8 cellular contexts compared by ENCODE assay signal in genomic region chr1:65812065-65812464, GRCh38. TPM values are rescaled to one million over a fixed set of nuclear protein-coding genes. Genes with fewer than 3 reads are reported as not detected.
DNase-seq lines count a peak whose midpoint lies in the region; ATAC-seq, FAIRE-seq and TF ChIP-seq lines count a peak whose summit lies in the region.

No MANE protein-coding gene starts in this region.

- H3K9me3 ChIP-seq in A549, result no peaks in the 10 kb centered on the region
- no peaks in the 10 kb centered on the region for H3K9me3 ChIP-seq in ovary

- TF ChIP-seq EP300 in A549 (IDR thresholded peaks at IDR 0.05) (no peak), ovary (IDR thresholded peaks at IDR 0.05) (no peak)

- WGBS in A549 (ENCODE audit: missing lambda C conversion rate), result 7% methylated on average over 1 of the region's 1 CpG
- 0 to 4% (median 3%) methylated on average over 1 of the region's 1 CpG for whole genome bisulfite sequencing in ovary, 3 donors

- no peaks in the 10 kb centered on the region for H3K27me3 ChIP-seq in ovary

- POLR2A ChIA-PET in A549 (lab: Yijun Ruan, JAX), result no interaction called here

- H3K27me3 Mint-ChIP-seq in immature natural killer cell (ENCODE audit: low read depth in 3 of 3), result no peaks in the 10 kb centered on the region

- H3K4me3 ChIP-seq in A549 (no peak overlapping the region), ovary (no peak overlapping the region)

- peaks cover 0 to 7% of the 10 kb centered on the region in 2 donors for H3K4me1 Mint-ChIP-seq in immature natural killer cell

- CTCF ChIA-PET in A549 (lab: Yijun Ruan, JAX), result no interaction called here

- H3K9me3 Mint-ChIP-seq in immature natural killer cell, result peaks cover 0 to 6% (median under 1%) of the 10 kb centered on the region in 6 donors

- H3K27ac Mint-ChIP-seq in immature natural killer cell, result no peak overlapping the region

- no peaks in the 10 kb centered on the region for H3K36me3 ChIP-seq in ovary

- peak overlapping the region; percentile 19; the same call in 2 of the 3 replicates for H3K4me2 ChIP-seq in A549

- H3K4me1 ChIP-seq in A549, result no peaks in the 10 kb centered on the region
- no peaks in the 10 kb centered on the region for H3K4me1 ChIP-seq in ovary (ENCODE audit: insufficient read depth)

- no peak for FAIRE-seq in A549 (lab: Jason Lieb, UNC)

- intact Hi-C loops in ovary (cut with DNase I), result no loop called here

- no peak for TF ChIP-seq RAD21 in A549 (conservative IDR thresholded peaks at IDR 0.05 in 1 of 2, IDR thresholded peaks at IDR 0.05 in 1 of 2)

- H3K27ac ChIP-seq in A549, result peak overlapping the region in 1 of 2 experiments; percentile 40; a peak in 1 of 6 replicates
- H3K27ac ChIP-seq in ovary, result no peak overlapping the region

- peaks cover 0 to 4% (median 0%) of the 10 kb centered on the region in 3 donors for H3K36me3 Mint-ChIP-seq in immature natural killer cell

- TF ChIP-seq POLR2A in A549 (IDR thresholded peaks at IDR 0.05; ENCODE audit: low read length) (no peak), ovary (IDR thresholded peaks at IDR 0.05) (no peak)

- TF ChIP-seq CTCF in A549 (IDR thresholded peaks at IDR 0.05), result no peak
- no peak for TF ChIP-seq CTCF in ovary (IDR thresholded peaks at IDR 0.05)

- H3K4me3 Mint-ChIP-seq in immature natural killer cell, result no peak overlapping the region

- no peak for ATAC-seq in A549
- ATAC-seq in GM18517 (IDR thresholded peaks at IDR 0.05; ENCODE audit: unreplicated experiment), result peak; percentile 100
- ATAC-seq in HG02884 (IDR thresholded peaks at IDR 0.05; ENCODE audit: unreplicated experiment), result peak; percentile 99

- no peak for DNase-seq in A549 (ENCODE audit: low read depth in 1 of 2, low spot score in 1 of 2)
- peak; percentile 34 for DNase-seq in NCI-H510A treated with DMSO at 0.1 percent for 48 hours (lab: John Stamatoyannopoulos, UW)
- peak; percentile 28 for DNase-seq in activated T-helper 9 cell treated with anti-CD3 and anti-CD28 coated beads, Interleukin-2, amount 50 U/mL, for 16 hours (ENCODE audit: low read depth)
- peak in 2 of 3 donors; percentile 1 for DNase-seq in immature natural killer cell
- DNase-seq in stimulated activated CD8-positive, alpha-beta memory T cell treated with anti-CD3 and anti-CD28 coated beads, Interleukin-4, amount 100 ng/mL, for 24 hours (ENCODE audit: low read depth), result peak; percentile 17
- DNase-seq in ovary, result no peak

TF ChIP-seq in A549, 52 proteins besides CTCF, POLR2A, EP300 and RAD21:
- TF ChIP-seq PHF8 (IDR thresholded peaks at IDR 0.05; ENCODE audit: borderline replicate concordance, low read depth) (no peak), RFX5 (IDR thresholded peaks at IDR 0.05) (no peak), SMC3 (IDR thresholded peaks at IDR 0.05) (no peak), ZSCAN20 (CRISPR knock-in tag; IDR thresholded peaks at IDR 0.05) (no peak), TP53 (CRISPR knock-in tag; IDR thresholded peaks at IDR 0.05) (no peak), PBX3 (IDR thresholded peaks at IDR 0.05) (no peak), REST (IDR thresholded peaks at IDR 0.05) (no peak), ESRRA (IDR thresholded peaks at IDR 0.05; ENCODE audit: borderline replicate concordance, low read length) (no peak), NPAS2 (CRISPR knock-in tag; IDR thresholded peaks at IDR 0.05; ENCODE audit: borderline replicate concordance) (no peak), USF2 (IDR thresholded peaks at IDR 0.05) (no peak), MYC (IDR thresholded peaks at IDR 0.05; ENCODE audit: borderline replicate concordance, low read length) (no peak), HOXA7 (CRISPR knock-in tag; IDR thresholded peaks at IDR 0.05) (no peak), MAX (IDR thresholded peaks at IDR 0.05) (no peak), EHF (CRISPR knock-in tag; IDR thresholded peaks at IDR 0.05) (no peak), KDM1A (IDR thresholded peaks at IDR 0.05; ENCODE audit: low read depth) (no peak), ZC3H11A (IDR thresholded peaks at IDR 0.05) (no peak), ZFP36 (IDR thresholded peaks at IDR 0.05; ENCODE audit: borderline replicate concordance, partially characterized antibody) (no peak), SREBF2 (IDR thresholded peaks at IDR 0.05) (no peak), ELK1 (IDR thresholded peaks at IDR 0.05; ENCODE audit: low read depth, low read length) (no peak), RNF2 (IDR thresholded peaks at IDR 0.05; ENCODE audit: borderline replicate concordance, low read depth) (no peak)
TF ChIP-seq in A549: peak in this region for 0.

RNA-seq across cellular contexts. Expression of gene PDE4B, which starts 19.4 kb away (rescaled TPM):
- polyA plus RNA-seq in A549 (2011; rRNA removed) (56.8 and 64.5 TPM in 2 replicates), A549 (2017; fragmentation: RNase III; extraction: RNeasy Plus Mini Kit Qiagen cat#74134 plus additional on column Dnase treatment) (15.5 to 20.2 TPM (median 19.8 TPM) in 3 replicates), immature natural killer cell (10 to 100 TPM in 2 of 3 donors, 1 to 10 TPM in 1; 7.4 to 25.1 (median 18.9) TPM), ovary (1 to 10 TPM; 3.3 to 8.2 TPM)
- polyA plus RNA-seq in A549 (2012; cell fraction: cytosol; rRNA removed), result 14.7 and 18.7 TPM in 2 replicates
- 19.9 and 32.5 TPM in 2 replicates for polyA plus RNA-seq in A549 (2012; cell fraction: nucleus; rRNA removed)
- 61.8 and 83.6 TPM in 2 replicates for polyA minus RNA-seq in A549 (2011; rRNA and poly(A)+ RNA removed)
- total RNA-seq in ovary, result 1 to 10 TPM; 1.7 to 6.4 (median 5.1) TPM

Comparison
In these comparisons a context has a peak if more than half of its experiments do, and no peak if none do; other contexts are left out.
1. ATAC-seq: peak in GM18517 (single experiment) and HG02884 (single experiment); none in A549 (0 of 2).
2. DNase-seq: peak in NCI-H510A treated with DMSO at 0.1 percent for 48 hours (single experiment), activated T-helper 9 cell treated with anti-CD3 and anti-CD28 coated beads, Interleukin-2, amount 50 U/mL, for 16 hours (single experiment), immature natural killer cell (2 of 3) and stimulated activated CD8-positive, alpha-beta memory T cell treated with anti-CD3 and anti-CD28 coated beads, Interleukin-4, amount 100 ng/mL, for 24 hours (single experiment); none in A549 (0 of 2) and ovary (0 of 5).